1 cellular context compared by ENCODE assay signal in genomic region chr13:27257648-27258253, GRCh38.
TF ChIP-seq lines count a peak whose summit lies in the region.

No MANE protein-coding gene starts in this region.

TF ChIP-seq in H1, 55 proteins besides CTCF, POLR2A, EP300 and RAD21:
- TF ChIP-seq POLR2AphosphoS5 (IDR thresholded peaks at IDR 0.05; ENCODE audit: low read depth, low read length) (peak; percentile 99), JUND (IDR thresholded peaks at IDR 0.05; ENCODE audit: low read length) (no peak), SIRT6 (IDR thresholded peaks at IDR 0.05; ENCODE audit: low read length) (peak; percentile 69)
